ENCODE assay signal across 1 cellular context in genomic region chr11:102191832-102192231, GRCh38.
TF ChIP-seq lines count a peak whose summit lies in the region.

No MANE protein-coding gene starts in this region.

TF ChIP-seq in HCT116, 20 proteins besides CTCF, POLR2A, EP300 and RAD21 (continued from another document):
- TF ChIP-seq REST (IDR thresholded peaks at IDR 0.05; ENCODE audit: low read depth) = no peak
- TF ChIP-seq POLR2AphosphoS5 (IDR thresholded peaks at IDR 0.05; ENCODE audit: low read depth, low read length) = no peak
- TF ChIP-seq EZH2 (IDR thresholded peaks at IDR 0.05) = no peak
- no peak for TF ChIP-seq ATF3 (IDR thresholded peaks at IDR 0.05)
- TF ChIP-seq ZFX (IDR thresholded peaks at IDR 0.05) = no peak
- TF ChIP-seq CBX3 (IDR thresholded peaks at IDR 0.05; ENCODE audit: low read depth) = no peak
